In genomic region chr20:49701313-49701731, GRCh38 we compare ENCODE assay signal across 9 cellular contexts. TPM values are rescaled to one million over a fixed set of nuclear protein-coding genes. Genes with fewer than 3 reads are reported as not detected.
DNase-seq lines count a peak whose midpoint lies in the region; ATAC-seq and TF ChIP-seq lines count a peak whose summit lies in the region.
"Had no signal": no experiment of that assay in that cellular context is flagged by ENCODE, and none has a peak within 500 bp of the region (broad histone marks: within the 10 kb centered on the region; RNA-seq: fewer than 3 reads in every experiment).

No MANE protein-coding gene starts in this region.

- H3K27me3 Mint-ChIP-seq in activated CD8-positive, alpha-beta memory T cell treated with anti-CD3 and anti-CD28 coated beads, Interleukin-2, amount 10 ng/mL, durations not matched to agents 7 days and 5 days, result no peaks in the 10 kb centered on the region

- CTCF ChIA-PET in activated CD8-positive, alpha-beta memory T cell treated with anti-CD3 and anti-CD28 coated beads, Interleukin-2, amount 10 ng/mL, durations not matched to agents 7 days and 5 days (lab: Charles Lee), result interaction anchor here (1.0 to 1.7 kb wide), 3 partner anchors 9 to 32 kb away, joined by 3 to 9 read pairs (median 3); no protein-coding TSS in a partner anchor

- no peaks in the 10 kb centered on the region for H3K9me3 Mint-ChIP-seq in activated CD8-positive, alpha-beta memory T cell treated with anti-CD3 and anti-CD28 coated beads, Interleukin-2, amount 10 ng/mL, durations not matched to agents 7 days and 5 days (ENCODE audit: low read depth)

- H3K4me3 Mint-ChIP-seq in activated CD8-positive, alpha-beta memory T cell treated with anti-CD3 and anti-CD28 coated beads, Interleukin-2, amount 10 ng/mL, durations not matched to agents 7 days and 5 days, result peak overlapping the region; percentile 44

- peak; percentile 68 for DNase-seq in activated CD8-positive, alpha-beta memory T cell treated with anti-CD3 and anti-CD28 coated beads, Interleukin-2, amount 10 ng/mL, durations not matched to agents 7 days and 5 days
- no peak for DNase-seq in activated CD8-positive, alpha-beta memory T cell treated with anti-CD3 and anti-CD28 coated beads for 24 hours
- DNase-seq in OCI-M1 (lab: John Stamatoyannopoulos, UW), result peak; percentile 85
- DNase-seq in dermis blood vessel endothelial cell, result peak; percentile 54
- peak; percentile 43 for DNase-seq in stimulated activated CD4-positive, alpha-beta T cell treated with anti-CD3 and anti-CD28 coated beads, Interleukin-4, amount 100 ng/mL, for 24 hours
- DNase-seq: Karpas-422 had no signal

- peak; percentile 68 for ATAC-seq in activated CD8-positive, alpha-beta memory T cell treated with anti-CD3 and anti-CD28 coated beads, Interleukin-2, amount 10 ng/mL, durations not matched to agents 7 days and 5 days
- ATAC-seq in GM18505 (IDR thresholded peaks at IDR 0.05; ENCODE audit: unreplicated experiment), result no peak
- no peak for ATAC-seq in HG03025 (IDR thresholded peaks at IDR 0.05; ENCODE audit: low FRiP score, unreplicated experiment)
- ATAC-seq in GM19397 (IDR thresholded peaks at IDR 0.05; ENCODE audit: unreplicated experiment), result no peak

- peak overlapping the region; percentile 82 for H3K27ac Mint-ChIP-seq in activated CD8-positive, alpha-beta memory T cell treated with anti-CD3 and anti-CD28 coated beads, Interleukin-2, amount 10 ng/mL, durations not matched to agents 7 days and 5 days

- H3K4me1 Mint-ChIP-seq in activated CD8-positive, alpha-beta memory T cell treated with anti-CD3 and anti-CD28 coated beads, Interleukin-2, amount 10 ng/mL, durations not matched to agents 7 days and 5 days, result peaks cover 79% of the 10 kb centered on the region

- no peak for TF ChIP-seq POLR2A in GM18505 (IDR thresholded peaks at IDR 0.05; ENCODE audit: borderline replicate concordance, extremely low read depth, insufficient read depth, insufficient read length)

- peaks cover 5% of the 10 kb centered on the region for H3K36me3 Mint-ChIP-seq in activated CD8-positive, alpha-beta memory T cell treated with anti-CD3 and anti-CD28 coated beads, Interleukin-2, amount 10 ng/mL, durations not matched to agents 7 days and 5 days

RNA-seq across cellular contexts. Expression of gene B4GALT5, which starts 12.4 kb away (rescaled TPM):
- 10 to 100 TPM; 28.1 to 30.9 TPM for total RNA-seq in activated CD8-positive, alpha-beta memory T cell treated with anti-CD3 and anti-CD28 coated beads, Interleukin-2, amount 10 ng/mL, durations not matched to agents 7 days and 5 days
- total RNA-seq in dermis blood vessel endothelial cell, result 63.3 and 65.1 TPM in 2 replicates
